In the genomic region with DNA sequence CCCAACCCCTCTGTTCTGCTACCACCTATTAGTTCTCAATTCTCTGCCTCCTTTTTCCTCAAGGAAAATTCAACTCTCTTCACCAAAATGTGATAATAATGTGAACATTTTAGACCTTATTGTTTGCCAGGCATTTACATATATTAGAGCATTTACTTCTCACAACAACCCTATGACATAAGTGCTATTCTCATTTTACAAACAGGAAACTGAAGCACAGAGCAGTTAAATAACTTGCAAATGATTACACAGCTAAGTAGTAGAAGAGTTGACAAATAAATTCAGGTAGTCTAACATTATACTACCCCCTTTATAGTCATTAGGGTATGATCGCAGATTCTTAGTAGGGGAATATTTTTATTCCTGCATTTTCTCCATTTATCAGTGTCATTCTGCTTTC, we compare ENCODE assay signal across 33 cellular contexts.
"Had no signal": no experiment of that assay in that cellular context is flagged by ENCODE, and none has a peak within 500 bp of the region (broad histone marks: within the 10 kb centered on the region; RNA-seq: fewer than 3 reads in every experiment).

No MANE protein-coding gene starts in this region.

- DNase-seq: activated CD4-positive, alpha-beta memory T cell treated with anti-CD3 and anti-CD28 coated beads for 36 hours; activated CD4-positive, alpha-beta T cell treated with anti-CD3 and anti-CD28 coated beads for 36 hours; activated CD4-positive, alpha-beta T cell treated with anti-CD3 and anti-CD28 coated beads, Interleukin-2, amount 10 ng/mL, durations not matched to agents 24 days and 14 days; activated CD4-positive, CD25-positive, alpha-beta regulatory T cell; activated CD4-positive, CD25-positive, alpha-beta regulatory T cell treated with anti-CD3 and anti-CD28 coated beads, Interleukin-2, amount 50 U/mL, for 72 hours; activated CD8-positive, alpha-beta memory T cell treated with anti-CD3 and anti-CD28 coated beads, Interleukin-2, amount 10 ng/mL, durations not matched to agents 7 days and 5 days; activated CD8-positive, alpha-beta memory T cell treated with anti-CD3 and anti-CD28 coated beads, Interleukin-2, amount 50 U/mL, for 4 hours; activated CD8-positive, alpha-beta T cell treated with anti-CD3 and anti-CD28 coated beads, Interleukin-2, amount 10 ng/mL, durations not matched to agents 7 days and 5 days; activated effector memory CD4-positive, alpha-beta T cell treated with anti-CD3 and anti-CD28 coated beads, Interleukin-2, amount 50 U/mL, for 16 hours; activated naive CD4-positive, alpha-beta T cell treated with anti-CD3 and anti-CD28 coated beads for 36 hours; activated naive CD8-positive, alpha-beta T cell treated with anti-CD3 and anti-CD28 coated beads for 36 hours; activated naive CD8-positive, alpha-beta T cell treated with anti-CD3 and anti-CD28 coated beads, Interleukin-2, amount 50 U/mL, for 24 hours; activated T-cell treated with anti-CD3 and anti-CD28 coated beads, Interleukin-2, amount 50 U/mL, for 1 hour; activated T-cell treated with anti-CD3 and anti-CD28 coated beads, Interleukin-2, amount 50 U/mL, for 48 hours; adrenal gland; amygdala; aorta; body of pancreas; cortex of kidney; dermis blood vessel endothelial cell; effector CD4-positive, alpha-beta T cell; effector memory CD8-positive, alpha-beta T cell; esophagus squamous epithelium; foreskin melanocyte; head of caudate nucleus; T-helper 17 cell; T1000; WERI-Rb-1 had no signal

- H3K27ac ChIP-seq: adrenal gland, body of pancreas, epithelial cell of prostate, esophagus squamous epithelium, WERI-Rb-1 had no signal

- H3K4me3 Mint-ChIP-seq: activated CD4-positive, alpha-beta memory T cell treated with anti-CD3 and anti-CD28 coated beads for 36 hours; activated CD4-positive, alpha-beta T cell treated with anti-CD3 and anti-CD28 coated beads for 36 hours; activated CD4-positive, alpha-beta T cell treated with anti-CD3 and anti-CD28 coated beads, Interleukin-2, amount 10 ng/mL, durations not matched to agents 24 days and 14 days; activated CD8-positive, alpha-beta memory T cell treated with anti-CD3 and anti-CD28 coated beads, Interleukin-2, amount 10 ng/mL, durations not matched to agents 7 days and 5 days; activated CD8-positive, alpha-beta T cell treated with anti-CD3 and anti-CD28 coated beads, Interleukin-2, amount 10 ng/mL, durations not matched to agents 7 days and 5 days; activated naive CD4-positive, alpha-beta T cell treated with anti-CD3 and anti-CD28 coated beads for 36 hours; activated naive CD4-positive, alpha-beta T cell treated with anti-CD3 and anti-CD28 coated beads, Interleukin-2, amount 50 U/mL, for 24 hours; activated naive CD8-positive, alpha-beta T cell treated with anti-CD3 and anti-CD28 coated beads for 36 hours; activated naive CD8-positive, alpha-beta T cell treated with anti-CD3 and anti-CD28 coated beads, Interleukin-2, amount 50 U/mL, for 24 hours; activated T-helper 1 cell treated with anti-CD3 and anti-CD28 coated beads, Interleukin-12 subunit alpha, Interleukin-12 subunit beta, Interleukin-2, Interleukin-4 antibody, amounts not matched to agents 30 ng/mL and 10 ng/mL and 1 ng/mL, durations not matched to agents 14 hours and 24 hours and 36 hours; effector memory CD8-positive, alpha-beta T cell; T-helper 17 cell; T-helper 2 cell treated with Interferon-gamma antibody and Interleukin-4, amounts not matched to agents 5 μg/mL and 100 μg/mL, for 36 hours had no signal

- H3K4me1 ChIP-seq: adrenal gland, body of pancreas, esophagus squamous epithelium had no signal

- H3K4me1 Mint-ChIP-seq: activated CD4-positive, alpha-beta T cell treated with anti-CD3 and anti-CD28 coated beads for 36 hours; activated CD4-positive, alpha-beta T cell treated with anti-CD3 and anti-CD28 coated beads, Interleukin-2, amount 10 ng/mL, durations not matched to agents 24 days and 14 days; activated CD8-positive, alpha-beta memory T cell treated with anti-CD3 and anti-CD28 coated beads, Interleukin-2, amount 10 ng/mL, durations not matched to agents 7 days and 5 days; activated naive CD4-positive, alpha-beta T cell treated with anti-CD3 and anti-CD28 coated beads, Interleukin-2, amount 50 U/mL, for 24 hours; activated naive CD8-positive, alpha-beta T cell treated with anti-CD3 and anti-CD28 coated beads for 36 hours; activated naive CD8-positive, alpha-beta T cell treated with anti-CD3 and anti-CD28 coated beads, Interleukin-2, amount 50 U/mL, for 24 hours had no signal

- H3K9me3 ChIP-seq: body of pancreas, esophagus squamous epithelium had no signal

- ATAC-seq: activated CD4-positive, alpha-beta T cell treated with anti-CD3 and anti-CD28 coated beads for 36 hours; activated CD8-positive, alpha-beta memory T cell treated with anti-CD3 and anti-CD28 coated beads, Interleukin-2, amount 10 ng/mL, durations not matched to agents 7 days and 5 days; activated CD8-positive, alpha-beta T cell treated with anti-CD3 and anti-CD28 coated beads, Interleukin-2, amount 10 ng/mL, durations not matched to agents 7 days and 5 days; activated naive CD8-positive, alpha-beta T cell treated with anti-CD3 and anti-CD28 coated beads, Interleukin-2, amount 50 U/mL, for 24 hours; body of pancreas; effector memory CD8-positive, alpha-beta T cell; T-helper 17 cell had no signal

- H3K27me3 ChIP-seq: adrenal gland, body of pancreas, esophagus squamous epithelium had no signal

- H3K27ac Mint-ChIP-seq: activated CD4-positive, alpha-beta memory T cell treated with anti-CD3 and anti-CD28 coated beads for 36 hours; activated CD4-positive, alpha-beta T cell treated with anti-CD3 and anti-CD28 coated beads for 36 hours; activated CD4-positive, alpha-beta T cell treated with anti-CD3 and anti-CD28 coated beads, Interleukin-2, amount 10 ng/mL, durations not matched to agents 24 days and 14 days; activated CD8-positive, alpha-beta memory T cell treated with anti-CD3 and anti-CD28 coated beads, Interleukin-2, amount 10 ng/mL, durations not matched to agents 7 days and 5 days; activated CD8-positive, alpha-beta T cell treated with anti-CD3 and anti-CD28 coated beads, Interleukin-2, amount 10 ng/mL, durations not matched to agents 7 days and 5 days; activated naive CD4-positive, alpha-beta T cell treated with anti-CD3 and anti-CD28 coated beads for 36 hours; activated naive CD4-positive, alpha-beta T cell treated with anti-CD3 and anti-CD28 coated beads, Interleukin-2, amount 50 U/mL, for 24 hours; activated naive CD8-positive, alpha-beta T cell treated with anti-CD3 and anti-CD28 coated beads for 36 hours; activated naive CD8-positive, alpha-beta T cell treated with anti-CD3 and anti-CD28 coated beads, Interleukin-2, amount 50 U/mL, for 24 hours; activated T-helper 1 cell treated with anti-CD3 and anti-CD28 coated beads, Interleukin-12 subunit alpha, Interleukin-12 subunit beta, Interleukin-2, Interleukin-4 antibody, amounts not matched to agents 30 ng/mL and 10 ng/mL and 1 ng/mL, durations not matched to agents 14 hours and 24 hours and 36 hours; activated T-helper 2 cell treated with anti-CD3 and anti-CD28 coated beads, Interferon-gamma antibody, Interleukin-2, Interleukin-4, amounts not matched to agents 10 μg/mL and 5 μg/mL and 100 μg/mL, durations not matched to agents 14 hours and 24 hours and 36 hours; effector memory CD8-positive, alpha-beta T cell; T-helper 17 cell; T-helper 2 cell treated with Interferon-gamma antibody and Interleukin-4, amounts not matched to agents 5 μg/mL and 100 μg/mL, for 36 hours had no signal

- H3K36me3 Mint-ChIP-seq: activated CD8-positive, alpha-beta memory T cell treated with anti-CD3 and anti-CD28 coated beads, Interleukin-2, amount 10 ng/mL, durations not matched to agents 7 days and 5 days had no signal

- H3K9me3 Mint-ChIP-seq: activated CD4-positive, alpha-beta memory T cell treated with anti-CD3 and anti-CD28 coated beads for 36 hours; activated naive CD4-positive, alpha-beta T cell treated with anti-CD3 and anti-CD28 coated beads for 36 hours; activated naive CD4-positive, alpha-beta T cell treated with anti-CD3 and anti-CD28 coated beads, Interleukin-2, amount 50 U/mL, for 24 hours; activated naive CD8-positive, alpha-beta T cell treated with anti-CD3 and anti-CD28 coated beads for 36 hours; activated naive CD8-positive, alpha-beta T cell treated with anti-CD3 and anti-CD28 coated beads, Interleukin-2, amount 50 U/mL, for 24 hours; activated T-helper 1 cell treated with anti-CD3 and anti-CD28 coated beads, Interleukin-12 subunit alpha, Interleukin-12 subunit beta, Interleukin-2, Interleukin-4 antibody, amounts not matched to agents 30 ng/mL and 10 ng/mL and 1 ng/mL, durations not matched to agents 14 hours and 24 hours and 36 hours; activated T-helper 2 cell treated with anti-CD3 and anti-CD28 coated beads, Interferon-gamma antibody, Interleukin-2, Interleukin-4, amounts not matched to agents 10 μg/mL and 5 μg/mL and 100 μg/mL, durations not matched to agents 14 hours and 24 hours and 36 hours; effector memory CD8-positive, alpha-beta T cell; T-helper 2 cell treated with Interferon-gamma antibody and Interleukin-4, amounts not matched to agents 5 μg/mL and 100 μg/mL, for 36 hours had no signal

- H3K4me3 ChIP-seq: adrenal gland, body of pancreas, esophagus squamous epithelium had no signal

- H3K27me3 Mint-ChIP-seq: activated CD4-positive, alpha-beta memory T cell treated with anti-CD3 and anti-CD28 coated beads for 36 hours; activated CD4-positive, alpha-beta T cell treated with anti-CD3 and anti-CD28 coated beads for 36 hours; activated CD4-positive, alpha-beta T cell treated with anti-CD3 and anti-CD28 coated beads, Interleukin-2, amount 10 ng/mL, durations not matched to agents 24 days and 14 days; activated CD8-positive, alpha-beta memory T cell treated with anti-CD3 and anti-CD28 coated beads, Interleukin-2, amount 10 ng/mL, durations not matched to agents 7 days and 5 days; activated naive CD4-positive, alpha-beta T cell treated with anti-CD3 and anti-CD28 coated beads, Interleukin-2, amount 50 U/mL, for 24 hours; activated naive CD8-positive, alpha-beta T cell treated with anti-CD3 and anti-CD28 coated beads for 36 hours; activated naive CD8-positive, alpha-beta T cell treated with anti-CD3 and anti-CD28 coated beads, Interleukin-2, amount 50 U/mL, for 24 hours; effector memory CD8-positive, alpha-beta T cell; T-helper 17 cell had no signal

- H3K36me3 ChIP-seq: adrenal gland, esophagus squamous epithelium, WERI-Rb-1 had no signal
